27 cellular contexts compared by ENCODE assay signal in the genomic region with DNA sequence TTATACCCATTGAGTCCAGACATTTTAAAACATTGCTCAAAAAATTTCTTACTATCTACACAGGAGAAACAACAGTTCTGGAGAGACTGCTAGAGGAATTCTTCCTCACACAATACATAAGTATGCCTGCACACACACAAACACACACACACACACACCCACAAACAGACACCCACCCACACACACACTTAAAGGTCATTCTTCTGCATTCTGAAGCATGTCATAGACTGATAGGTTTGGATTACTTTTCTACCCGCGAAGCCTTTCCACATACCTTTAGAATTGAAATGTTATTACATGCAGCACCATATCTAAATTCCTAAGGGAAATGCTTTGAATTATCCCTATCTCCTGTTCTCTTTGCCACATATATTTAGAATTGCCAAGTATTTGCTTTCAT.
"Had no signal": no experiment of that assay in that cellular context is flagged by ENCODE, and none has a peak within 500 bp of the region (broad histone marks: within the 10 kb centered on the region; RNA-seq: fewer than 3 reads in every experiment).

No MANE protein-coding gene starts in this region.

- H3K27me3 ChIP-seq: dorsolateral prefrontal cortex, heart right ventricle, left lung, neural progenitor cell, sigmoid colon, spleen, suprapubic skin, transverse colon, vagina had no signal

- H3K4me2 ChIP-seq: neural progenitor cell had no signal

- FAIRE-seq: colon, islet of Langerhans had no signal

- H2AFZ ChIP-seq: neural progenitor cell had no signal

- H3K27ac ChIP-seq: dorsolateral prefrontal cortex, epithelial cell of prostate, heart right ventricle, left lung, neural progenitor cell, psoas muscle, sigmoid colon, spleen, suprapubic skin, transverse colon, vagina had no signal

- H3K9ac ChIP-seq: neural progenitor cell had no signal

- DNase-seq: dorsolateral prefrontal cortex; effector CD4-positive, alpha-beta T cell; foreskin melanocyte; glutamatergic neuron; heart right ventricle; hippocampal formation; left cardiac atrium; left lung; mesenchymal stem cell; mucosa of descending colon; naive B cell; psoas muscle; right cardiac atrium; sigmoid colon; spleen; stimulated activated CD4-positive, alpha-beta T cell treated with anti-CD3 and anti-CD28 coated beads, Interleukin-4, amount 100 ng/mL, for 4 hours; stimulated activated naive CD8-positive, alpha-beta T cell treated with anti-CD3 and anti-CD28 coated beads, Interleukin-15, amount 100 ng/mL, for 72 hours; transverse colon had no signal

- H3K36me3 ChIP-seq: heart right ventricle, left lung, neural progenitor cell, sigmoid colon, spleen, suprapubic skin, transverse colon, vagina had no signal

- H3K4me3 ChIP-seq: dorsolateral prefrontal cortex, heart right ventricle, left lung, mucosa of descending colon, neural progenitor cell, psoas muscle, sigmoid colon, spleen, suprapubic skin, transverse colon, vagina had no signal

- H3K4me1 ChIP-seq: heart right ventricle, left lung, neural progenitor cell, psoas muscle, sigmoid colon, spleen, suprapubic skin, transverse colon, vagina had no signal

- ATAC-seq: esophagus mucosa; heart right ventricle; left cardiac atrium; left lung; mucosa of descending colon; natural killer cell treated with Interleukin-12 subunit alpha and Interleukin-12 subunit beta and Interleukin-15 and Interleukin-18, amount 100 ng/mL, for 72 hours; psoas muscle; right cardiac atrium; stimulated activated memory B cell treated with anti-CD40 and anti-IgM and Interleukin-4, amounts not matched to agents 10 μg/mL and 1 μg/mL and 100 μg/mL, for 72 hours; stimulated activated naive CD8-positive, alpha-beta T cell treated with anti-CD3 and anti-CD28 coated beads, Interleukin-15, amount 100 ng/mL, for 72 hours had no signal

- H3K9me3 ChIP-seq: left lung, mucosa of descending colon, psoas muscle, sigmoid colon, spleen, suprapubic skin, transverse colon, vagina had no signal
